In genomic region chr2:39517102-39517436, GRCh38 we compare ENCODE assay signal across 16 cellular contexts.
DNase-seq lines count a peak whose midpoint lies in the region; ATAC-seq, FAIRE-seq and TF ChIP-seq lines count a peak whose summit lies in the region.
"Had no signal": no experiment of that assay in that cellular context is flagged by ENCODE, and none has a peak within 500 bp of the region (broad histone marks: within the 10 kb centered on the region; RNA-seq: fewer than 3 reads in every experiment).

No MANE protein-coding gene starts in this region.

- H2BK15ac ChIP-seq in H1 (ENCODE audit: low read length) = no peak overlapping the region

- TF ChIP-seq POLR2A in breast epithelium (IDR thresholded peaks at IDR 0.05) (no peak), H1 (IDR thresholded peaks at IDR 0.05; ENCODE audit: control extremely low read depth in 1 of 2, low read depth in 2 of 2, low read length in 2 of 2) (no peak), transverse colon (IDR thresholded peaks at IDR 0.05) (no peak), GM18505 (IDR thresholded peaks at IDR 0.05; ENCODE audit: borderline replicate concordance, extremely low read depth, insufficient read depth, insufficient read length) (no peak)

- no peaks in the 10 kb centered on the region for H3K27me3 ChIP-seq in breast epithelium
- H3K27me3 ChIP-seq in H1 (replicated peaks in 1 of 4; ENCODE audit: control insufficient read depth in 3 of 4, extremely low read depth in 1 of 4, insufficient read depth in 3 of 4, low read length in 3 of 4) = no peaks in the 10 kb centered on the region
- no peaks in the 10 kb centered on the region for H3K27me3 ChIP-seq in transverse colon
- H3K27me3 ChIP-seq: adrenal gland had no signal

- H4K8ac ChIP-seq in H1 (ENCODE audit: extremely low read depth, insufficient read depth, low read length) = no peak overlapping the region

- peaks cover 32% of the 10 kb centered on the region for H3K4me1 Mint-ChIP-seq in MCF 10A (ENCODE audit: insufficient read depth, unreplicated experiment)

- CTCF ChIA-PET in MCF 10A (lab: Yijun Ruan, JAX) = interaction anchor here (0.7 to 9.6 kb wide), 8 partner anchors 16 to 214 kb away, joined by 3 to 116 read pairs (median 3); no protein-coding TSS in a partner anchor
- CTCF ChIA-PET in H1 (lab: Charles Lee; ENCODE audit: partially characterized antibody) = interaction anchor here (0.6 to 5.3 kb wide), 6 partner anchors 9 to 338 kb away, joined by 3 to 30 read pairs (median 4); no protein-coding TSS in a partner anchor

- H3K79me2 ChIP-seq in H1 (ENCODE audit: control insufficient read depth in 1 of 2, insufficient read depth in 2 of 2, low read length in 2 of 2) = no peaks in the 10 kb centered on the region

- H3K4ac ChIP-seq in H1 (replicated peaks; ENCODE audit: insufficient read length, low read depth, low read length) = no peak overlapping the region

- H3K9me3 ChIP-seq in breast epithelium = peaks cover 0 to 10% of the 10 kb centered on the region in 2 donors
- H3K9me3 ChIP-seq in H1 (ENCODE audit: insufficient read depth in 2 of 2, low read depth in 1 of 2, low read length in 1 of 2) = peaks cover 13 to 14% of the 10 kb centered on the region in 2 experiments
- H3K9me3 ChIP-seq in mesodermal cell (ENCODE audit: control insufficient read depth, low read length) = peaks cover 8% of the 10 kb centered on the region
- H3K9me3 ChIP-seq in transverse colon = peaks cover 8% of the 10 kb centered on the region in 2 donors
- H3K9me3 ChIP-seq: adrenal gland, prostate gland had no signal

- H3K9me3 Mint-ChIP-seq in MCF 10A (ENCODE audit: unreplicated experiment) = no peaks in the 10 kb centered on the region
- H3K9me3 Mint-ChIP-seq: type B pancreatic cell had no signal

- H3K79me1 ChIP-seq in H1 (ENCODE audit: low read depth, low read length) = no peaks in the 10 kb centered on the region

- WGBS in H1 (ENCODE audit: extremely low coverage in 1 of 2, insufficient coverage in 1 of 2, insufficient read length in 1 of 2, insufficient replicate concordance in 2 of 2, low coverage in 1 of 2, low lambda C conversion rate in 2 of 2, missing lambda C conversion rate in 1 of 2), 2 experiments = 95% methylated on average over 2 of the region's 2 CpGs; no CpG with 5 or more reads in 1 of the 2 experiments
- 40% methylated on average over 1 of the region's 2 CpGs; no CpG with 5 or more reads in 1 of the 2 experiments for WGBS in mesodermal cell (ENCODE audit: insufficient coverage in 2 of 2), 2 experiments
- WGBS in transverse colon (ENCODE audit: low coverage in 1 of 2), 2 donors = 63 to 67% methylated on average over 2 of the region's 2 CpGs

- TF ChIP-seq RAD21 in H1 (IDR thresholded peaks at IDR 0.05 in 1 of 2, conservative IDR thresholded peaks at IDR 0.05 in 1 of 2; ENCODE audit: low read depth in 2 of 2, low read length in 2 of 2) = no peak

- H3K27ac ChIP-seq in breast epithelium (no peak overlapping the region), H1 (ENCODE audit: low read depth, low read length) (no peak overlapping the region), mesodermal cell (ENCODE audit: low read depth, low read length, severe bottlenecking) (peak overlapping the region; percentile 68), transverse colon (peak overlapping the region; percentile 22 to 70 (median 68))

- H3K36me3 ChIP-seq in breast epithelium (no peaks in the 10 kb centered on the region), H1 (ENCODE audit: control insufficient read depth in 2 of 4, insufficient read depth in 4 of 4, low read length in 3 of 4) (no peaks in the 10 kb centered on the region; a peak in 2 of 8 replicates), mesodermal cell (ENCODE audit: control insufficient read depth, insufficient read depth, low read length) (no peaks in the 10 kb centered on the region), transverse colon (no peaks in the 10 kb centered on the region)
- H3K36me3 ChIP-seq: adrenal gland, prostate gland had no signal

- no TSS peak for BruUV-seq in MCF 10A (replicated peaks; lab: Mats Ljungman, UMichigan)

- POLR2A ChIA-PET in MCF 10A (lab: Yijun Ruan, JAX) (interaction anchor here (0.6 to 1.8 kb wide), 4 partner anchors 13 to 248 kb away, joined by 3 read pairs; no protein-coding TSS in a partner anchor), H1 (lab: Charles Lee; ENCODE audit: partially characterized antibody) (interaction anchor here (1.2 kb wide), 1 partner anchor 19 kb away, joined by 3 read pairs; no protein-coding TSS in a partner anchor)

- intact Hi-C loops in MCF 10A (cut with micrococcal nuclease) (no loop called here), breast epithelium (cut with DNase I; ENCODE audit: low total_unique reads) (no loop called here), transverse colon (cut with DNase I; ENCODE audit: low total_unique reads) (loop anchor here (10.0 kb wide), 1 partner anchor 132 kb away; no protein-coding TSS in a partner anchor)

- H4K20me1 ChIP-seq in H1 (replicated peaks in 1 of 2; ENCODE audit: control insufficient read depth in 1 of 2, insufficient read depth in 2 of 2, low read length in 2 of 2) = no peaks in the 10 kb centered on the region

- H3K4me3 Mint-ChIP-seq in MCF 10A (ENCODE audit: unreplicated experiment) = no peak overlapping the region
- H3K4me3 Mint-ChIP-seq: activated CD4-positive, alpha-beta T cell treated with anti-CD3 and anti-CD28 coated beads, Interleukin-2, amount 10 ng/mL, durations not matched to agents 7 days and 5 days; activated T-cell treated with anti-CD3 and anti-CD28 coated beads, Interleukin-2, amount 50 U/mL, for 24 hours; type B pancreatic cell had no signal

- TF ChIP-seq EP300 in H1 (IDR thresholded peaks at IDR 0.05; ENCODE audit: borderline replicate concordance in 1 of 2, low read depth in 2 of 2, low read length in 2 of 2) (no peak), transverse colon (IDR thresholded peaks at IDR 0.05; ENCODE audit: low read depth) (no peak)

- DNase-seq in MCF 10A (ENCODE audit: unreplicated experiment) = no peak
- DNase-seq in breast epithelium (ENCODE audit: low spot score in 2 of 2) = no peak
- no peak for DNase-seq in H1 (ENCODE audit: low read depth in 1 of 2, low spot score in 2 of 2)
- DNase-seq in transverse colon = no peak
- DNase-seq in NCI-H2029 treated with DMSO at 0.1 percent for 48 hours (lab: John Stamatoyannopoulos, UW) = no peak
- DNase-seq in NCI-H1930 (lab: John Stamatoyannopoulos, UW) = no peak
- DNase-seq: activated CD4-positive, alpha-beta T cell treated with anti-CD3 and anti-CD28 coated beads, Interleukin-2, amount 10 ng/mL, durations not matched to agents 7 days and 5 days; activated T-cell treated with anti-CD3 and anti-CD28 coated beads, Interleukin-2, amount 50 U/mL, for 24 hours; cortex of kidney; MM.1S; stimulated activated CD4-positive, alpha-beta T cell treated with anti-CD3 and anti-CD28 coated beads, Interleukin-1b, Interleukin-23, amount 100 ng/mL, for 48 hours had no signal

- in situ Hi-C loops in transverse colon (cut with MboI; ENCODE audit: low pct_ligation_motif_present in 1 of 4, low pct_unique_long_range_greater_than_20kb in 1 of 4, low sequenced_read_pairs in 3 of 4) = no loop called here

- H2AFZ ChIP-seq in H1 (ENCODE audit: low read length) = no peak overlapping the region

- H4K5ac ChIP-seq in H1 (ENCODE audit: insufficient read length, low read depth, low read length) = no peak overlapping the region

- peak overlapping the region; percentile 84 for H4K91ac ChIP-seq in H1 (replicated peaks; ENCODE audit: insufficient read length, low read length)

- H3K9ac ChIP-seq in H1 (replicated peaks in 1 of 4; ENCODE audit: extremely low read depth in 1 of 4, low read depth in 3 of 4, low read length in 3 of 4) = no peak overlapping the region

- no peak overlapping the region for H3K23ac ChIP-seq in H1 (ENCODE audit: insufficient read length)

- H3K4me1 ChIP-seq in breast epithelium (peaks cover 0 to 6% of the 10 kb centered on the region in 2 donors), H1 (replicated peaks in 1 of 4; ENCODE audit: control insufficient read depth in 3 of 4, insufficient read depth in 4 of 4, low read length in 3 of 4) (peaks cover 5 to 29% (median 15%) of the 10 kb centered on the region in 4 experiments), mesodermal cell (ENCODE audit: control insufficient read depth, insufficient read depth, low read length, poor library complexity, severe bottlenecking) (peaks cover 40% of the 10 kb centered on the region), transverse colon (peaks cover 10 to 46% (median 21%) of the 10 kb centered on the region in 4 donors)
- H3K4me1 ChIP-seq: prostate gland had no signal

- H3K36me3 Mint-ChIP-seq in MCF 10A (ENCODE audit: insufficient read depth, unreplicated experiment) = no peaks in the 10 kb centered on the region
- H3K36me3 Mint-ChIP-seq: type B pancreatic cell had no signal

- peak overlapping the region; percentile 8; the same call in 1 of the 2 replicates for H2BK5ac ChIP-seq in H1 (ENCODE audit: low read depth, low read length)

- 0 out of 2 replicates have a peak overlapping the region, but pooled peaks have one; percentile 64 for H2BK20ac ChIP-seq in H1 (ENCODE audit: low read length)

- peak overlapping the region; percentile 34; the same call in 1 of the 2 replicates for H3K18ac ChIP-seq in H1 (ENCODE audit: extremely low read depth, low read length)

- H2BK12ac ChIP-seq in H1 (ENCODE audit: low read depth, low read length) = no peak overlapping the region; the same call in 1 of the 2 replicates

- H3K56ac ChIP-seq in H1 (replicated peaks; ENCODE audit: insufficient read length, low read depth, low read length) = no peak overlapping the region

- H2AK5ac ChIP-seq in H1 (ENCODE audit: low read depth, low read length) = 0 out of 2 replicates have a peak overlapping the region, but pooled peaks have one; percentile 8

- H3K23me2 ChIP-seq in H1 (ENCODE audit: low read depth, low read length) = no peaks in the 10 kb centered on the region

- peak overlapping the region; percentile 75 for H3K27ac Mint-ChIP-seq in MCF 10A (ENCODE audit: low read depth, unreplicated experiment)
- H3K27ac Mint-ChIP-seq: activated CD4-positive, alpha-beta T cell treated with anti-CD3 and anti-CD28 coated beads, Interleukin-2, amount 10 ng/mL, durations not matched to agents 7 days and 5 days; activated T-cell treated with anti-CD3 and anti-CD28 coated beads, Interleukin-2, amount 50 U/mL, for 24 hours; type B pancreatic cell had no signal

- TF ChIP-seq CTCF in MCF 10A (IDR thresholded peaks at IDR 0.05; ENCODE audit: unreplicated experiment) = no peak
- TF ChIP-seq CTCF in breast epithelium (IDR thresholded peaks at IDR 0.05) = no peak
- no peak for TF ChIP-seq CTCF in H1 (IDR thresholded peaks at IDR 0.05; ENCODE audit: control extremely low read depth in 1 of 3, insufficient read depth in 1 of 3, low read depth in 1 of 3, low read length in 3 of 3)
- no peak for TF ChIP-seq CTCF in transverse colon (IDR thresholded peaks at IDR 0.05)

- no peak for ATAC-seq in GM18505 (IDR thresholded peaks at IDR 0.05; ENCODE audit: unreplicated experiment)

- no peak overlapping the region for H3K4me2 ChIP-seq in H1 (ENCODE audit: insufficient read depth in 1 of 2, low read depth in 2 of 2, low read length in 2 of 2)

- H3K4me3 ChIP-seq in breast epithelium (no peak overlapping the region), H1 (ENCODE audit: extremely low read depth in 1 of 4, insufficient read depth in 2 of 4, low read depth in 3 of 4, low read length in 4 of 4) (no peak overlapping the region), mesodermal cell (ENCODE audit: extremely low read depth, insufficient read depth, low read length, poor library complexity, severe bottlenecking) (no peak overlapping the region), transverse colon (no peak overlapping the region)
- H3K4me3 ChIP-seq: adrenal gland, prostate gland had no signal

- no peaks in the 10 kb centered on the region for H3K27me3 Mint-ChIP-seq in MCF 10A (ENCODE audit: insufficient read depth, unreplicated experiment)
- H3K27me3 Mint-ChIP-seq: activated CD4-positive, alpha-beta T cell treated with anti-CD3 and anti-CD28 coated beads, Interleukin-2, amount 10 ng/mL, durations not matched to agents 7 days and 5 days; activated T-cell treated with anti-CD3 and anti-CD28 coated beads, Interleukin-2, amount 50 U/mL, for 24 hours; type B pancreatic cell had no signal

- no peak overlapping the region for H3K14ac ChIP-seq in H1 (ENCODE audit: insufficient read length)

- peak overlapping the region; percentile 45 for H2BK120ac ChIP-seq in H1 (replicated peaks; ENCODE audit: low read depth, low read length)

- no peak for FAIRE-seq in H1 (lab: Jason Lieb, UNC)

Comparison
In these comparisons a context has a peak if more than half of its experiments do, and no peak if none do; other contexts are left out.
1. H3K27ac ChIP-seq: peak in mesodermal cell (single experiment) and transverse colon (4 of 4); none in breast epithelium (0 of 2) and H1 (single experiment).